In the genomic region with DNA sequence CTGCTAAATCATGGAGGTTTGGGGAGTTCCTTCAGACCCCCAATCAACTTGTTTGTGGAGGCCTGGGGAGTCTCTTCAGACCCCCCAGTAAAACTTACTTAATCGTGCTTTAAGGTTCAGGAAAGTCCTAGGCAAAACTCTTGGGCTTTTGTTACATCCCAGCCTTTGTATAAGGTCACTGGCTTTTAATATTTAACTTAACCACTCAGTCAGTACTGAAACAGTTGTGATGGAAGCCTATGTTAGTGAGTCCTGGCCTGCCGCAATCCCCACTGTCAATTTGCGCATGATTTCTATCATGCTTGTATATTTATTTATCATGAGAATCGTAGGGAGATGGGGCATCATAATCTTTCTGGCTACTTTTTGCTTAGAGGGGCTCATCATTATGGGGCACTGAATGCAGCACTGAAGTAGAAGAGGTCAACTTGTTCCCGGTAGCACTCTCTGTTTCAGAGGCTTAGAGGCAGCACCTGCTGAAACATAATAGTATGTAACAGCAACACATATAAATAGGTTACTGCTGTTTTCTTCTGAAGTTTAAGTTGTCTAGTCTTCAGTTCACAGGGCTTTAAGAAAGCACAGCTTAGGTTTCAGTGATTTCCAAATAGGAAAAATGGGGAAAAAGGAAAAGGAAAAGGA, we compare ENCODE assay signal across 7 cellular contexts. TPM values are rescaled to one million over a fixed set of nuclear protein-coding genes. Genes with fewer than 3 reads are reported as not detected.
DNase-seq lines count a peak whose midpoint lies in the region; ATAC-seq and TF ChIP-seq lines count a peak whose summit lies in the region.
"Not testable (repeated sequence)": the region's sequence is repeated elsewhere in the genome, so short reads cannot be mapped to it uniquely, and the experiment has no call there.

No MANE protein-coding gene starts in this region.

- ATAC-seq in GM18511 (IDR thresholded peaks at IDR 0.05; ENCODE audit: unreplicated experiment) (peak; percentile 79), GM19395 (IDR thresholded peaks at IDR 0.05; ENCODE audit: unreplicated experiment) (peak; percentile 80), GM21576 (IDR thresholded peaks at IDR 0.05; ENCODE audit: unreplicated experiment) (peak; percentile 49), HG02970 (IDR thresholded peaks at IDR 0.05; ENCODE audit: low FRiP score, unreplicated experiment) (peak; percentile 50), HG03342 (IDR thresholded peaks at IDR 0.05; ENCODE audit: unreplicated experiment) (peak; percentile 71)

- H3K4me3 ChIP-seq in epithelial cell of proximal tubule (ENCODE audit: low read depth, low read length) = peak overlapping the region; percentile 11

- not testable (repeated sequence) for H3K27me3 Mint-ChIP-seq in nephron (ENCODE audit: low read depth)

- TF ChIP-seq CTCF in epithelial cell of proximal tubule (conservative IDR thresholded peaks at IDR 0.05; ENCODE audit: low read depth, low read length); nephron (IDR thresholded peaks at IDR 0.05; ENCODE audit: unreplicated experiment in 3 of 3): not testable (repeated sequence)

- H3K27ac Mint-ChIP-seq in nephron = peak overlapping the region; percentile 85 to 92 (median 88)

- not testable (repeated sequence) for DNase-seq in epithelial cell of proximal tubule (ENCODE audit: low read depth)

- peaks cover 64% of the 10 kb centered on the region for H3K36me3 Mint-ChIP-seq in nephron (ENCODE audit: low read depth)

- H3K4me1 Mint-ChIP-seq in nephron = peaks cover 38% of the 10 kb centered on the region

- H3K9me3 Mint-ChIP-seq in nephron = not testable (repeated sequence)

- peak overlapping the region in 2 of 3 experiments; percentile 16 to 43 for H3K4me3 Mint-ChIP-seq in nephron

RNA-seq across cellular contexts. Expression of a gene that starts 7.1 kb away (rescaled TPM):
- 24.0 and 25.5 TPM in 2 replicates for total RNA-seq in epithelial cell of proximal tubule

RNA-seq across cellular contexts. Expression of a gene that starts 14.0 kb away (rescaled TPM):
- total RNA-seq in epithelial cell of proximal tubule = 16.4 and 17.9 TPM in 2 replicates

RNA-seq across cellular contexts. Expression of a gene that starts 59.8 kb away (rescaled TPM):
- total RNA-seq in epithelial cell of proximal tubule = 10.3 and 12.3 TPM in 2 replicates
